18 cellular contexts compared by ENCODE assay signal in genomic region chr3:79139395-79140060, GRCh38.
A peak's percentile ranks its signal among the peaks of the same experiment; 100 is the strongest.
DNase-seq lines count a peak whose midpoint lies in the region; ATAC-seq and TF ChIP-seq lines count a peak whose summit lies in the region.
"Had no signal": no experiment of that assay in that cellular context is flagged by ENCODE, and none has a peak within 500 bp of the region (broad histone marks: within the 10 kb centered on the region; RNA-seq: fewer than 3 reads in every experiment).

No MANE protein-coding gene starts in this region.

- ATAC-seq in SK-N-SH treated with all-trans-retinoic acid at 6 μM for 48 hours: peak; percentile 85

- no peaks in the 10 kb centered on the region for H3K4me1 Mint-ChIP-seq in activated naive CD4-positive, alpha-beta T cell treated with anti-CD3 and anti-CD28 coated beads, Interleukin-2, amount 10 ng/mL, durations not matched to agents 7 days and 5 days
- H3K4me1 Mint-ChIP-seq: B cell had no signal

- no peak overlapping the region for H3K4me3 Mint-ChIP-seq in activated naive CD4-positive, alpha-beta T cell treated with anti-CD3 and anti-CD28 coated beads, Interleukin-2, amount 10 ng/mL, durations not matched to agents 7 days and 5 days
- H3K4me3 Mint-ChIP-seq: B cell; stimulated activated naive CD8-positive, alpha-beta T cell treated with anti-CD3 and anti-CD28 coated beads, Interleukin-15, Interleukin-2, amounts not matched to agents 100 ng/mL and 50 ng/mL, for 24 hours had no signal

- H3K27ac ChIP-seq in substantia nigra (ENCODE audit: low read depth, low read length, poor library complexity, severe bottlenecking): no peak overlapping the region
- no peak overlapping the region for H3K27ac ChIP-seq in dorsolateral prefrontal cortex
- H3K27ac ChIP-seq: neutrophil, SJCRH30 had no signal

- H3K27me3 Mint-ChIP-seq in activated naive CD4-positive, alpha-beta T cell treated with anti-CD3 and anti-CD28 coated beads, Interleukin-2, amount 10 ng/mL, durations not matched to agents 7 days and 5 days: no peaks in the 10 kb centered on the region
- H3K27me3 Mint-ChIP-seq: B cell; stimulated activated naive CD8-positive, alpha-beta T cell treated with anti-CD3 and anti-CD28 coated beads, Interleukin-15, Interleukin-2, amounts not matched to agents 100 ng/mL and 50 ng/mL, for 24 hours had no signal

- no peak overlapping the region for H3K4me3 ChIP-seq in dorsolateral prefrontal cortex
- H3K4me3 ChIP-seq: HAP-1, SJCRH30 had no signal

- CTCF ChIA-PET in activated naive CD4-positive, alpha-beta T cell treated with anti-CD3 and anti-CD28 coated beads, Interleukin-2, amount 10 ng/mL, durations not matched to agents 7 days and 5 days (lab: Charles Lee): no interaction called here

- DNase-seq in COLO668 (lab: John Stamatoyannopoulos, UW; ENCODE audit: unreplicated experiment) (peak; percentile 5), NCI-H1417 (lab: John Stamatoyannopoulos, UW) (peak in 2 of 3 experiments; percentile 25 to 67), left kidney (ENCODE audit: low read depth, low spot score) (peak; percentile 2), substantia nigra (lab: John Stamatoyannopoulos, UW) (no peak), germinal center (ENCODE audit: low spot score) (no peak), dorsolateral prefrontal cortex (no peak)
- DNase-seq in activated naive CD4-positive, alpha-beta T cell treated with anti-CD3 and anti-CD28 coated beads, Interleukin-2, amount 10 ng/mL, durations not matched to agents 7 days and 5 days: no peak
- DNase-seq: activated CD4-positive, alpha-beta T cell treated with anti-CD3 and anti-CD28 coated beads, Interleukin-2, amount 50 U/mL, for 4 hours; amniotic stem cell; DND-41; mammary epithelial cell; NCI-H146 had no signal

- H3K9me3 Mint-ChIP-seq in activated naive CD4-positive, alpha-beta T cell treated with anti-CD3 and anti-CD28 coated beads, Interleukin-2, amount 10 ng/mL, durations not matched to agents 7 days and 5 days: peaks cover 4% of the 10 kb centered on the region
- H3K9me3 Mint-ChIP-seq: stimulated activated naive CD8-positive, alpha-beta T cell treated with anti-CD3 and anti-CD28 coated beads, Interleukin-15, Interleukin-2, amounts not matched to agents 100 ng/mL and 50 ng/mL, for 24 hours had no signal

- H3K27me3 ChIP-seq in dorsolateral prefrontal cortex: peaks cover 0 to 4% (median 0%) of the 10 kb centered on the region in 45 donors
- H3K27me3 ChIP-seq: neutrophil, SJCRH30 had no signal

- H3K27ac Mint-ChIP-seq in activated naive CD4-positive, alpha-beta T cell treated with anti-CD3 and anti-CD28 coated beads, Interleukin-2, amount 10 ng/mL, durations not matched to agents 7 days and 5 days: no peak overlapping the region
- H3K27ac Mint-ChIP-seq: B cell; stimulated activated naive CD8-positive, alpha-beta T cell treated with anti-CD3 and anti-CD28 coated beads, Interleukin-15, Interleukin-2, amounts not matched to agents 100 ng/mL and 50 ng/mL, for 24 hours had no signal

- H3K36me3 Mint-ChIP-seq in activated naive CD4-positive, alpha-beta T cell treated with anti-CD3 and anti-CD28 coated beads, Interleukin-2, amount 10 ng/mL, durations not matched to agents 7 days and 5 days: no peaks in the 10 kb centered on the region

- intact Hi-C loops in dorsolateral prefrontal cortex (cut with DNase I): no loop called here

- TF ChIP-seq CTCF in dorsolateral prefrontal cortex (IDR thresholded peaks at IDR 0.05 in 54 of 56, conservative IDR thresholded peaks at IDR 0.05 in 2 of 56; ENCODE audit: low read depth in 1 of 56, partially characterized antibody in 56 of 56): no peak

TF ChIP-seq in SK-N-SH treated with all-trans-retinoic acid at 6 μM for 48 hours, 23 proteins besides CTCF, POLR2A, EP300 and RAD21:
- TF ChIP-seq TCF4 (CRISPR knock-in tag; IDR thresholded peaks at IDR 0.05; ENCODE audit: borderline replicate concordance): no peak
- peak; percentile 58; the same call in 1 of the 2 replicates for TF ChIP-seq TOX (CRISPR knock-in tag; IDR thresholded peaks at IDR 0.05; ENCODE audit: borderline replicate concordance)
- TF ChIP-seq ZFP3 (CRISPR knock-in tag; IDR thresholded peaks at IDR 0.05): no peak
- no peak for TF ChIP-seq SNAI2 (CRISPR knock-in tag; IDR thresholded peaks at IDR 0.05)
- 0 out of 2 replicates have a peak, but pooled peaks have one; percentile 35 for TF ChIP-seq RARB (CRISPR knock-in tag; IDR thresholded peaks at IDR 0.05)
- TF ChIP-seq, protein P1, sequence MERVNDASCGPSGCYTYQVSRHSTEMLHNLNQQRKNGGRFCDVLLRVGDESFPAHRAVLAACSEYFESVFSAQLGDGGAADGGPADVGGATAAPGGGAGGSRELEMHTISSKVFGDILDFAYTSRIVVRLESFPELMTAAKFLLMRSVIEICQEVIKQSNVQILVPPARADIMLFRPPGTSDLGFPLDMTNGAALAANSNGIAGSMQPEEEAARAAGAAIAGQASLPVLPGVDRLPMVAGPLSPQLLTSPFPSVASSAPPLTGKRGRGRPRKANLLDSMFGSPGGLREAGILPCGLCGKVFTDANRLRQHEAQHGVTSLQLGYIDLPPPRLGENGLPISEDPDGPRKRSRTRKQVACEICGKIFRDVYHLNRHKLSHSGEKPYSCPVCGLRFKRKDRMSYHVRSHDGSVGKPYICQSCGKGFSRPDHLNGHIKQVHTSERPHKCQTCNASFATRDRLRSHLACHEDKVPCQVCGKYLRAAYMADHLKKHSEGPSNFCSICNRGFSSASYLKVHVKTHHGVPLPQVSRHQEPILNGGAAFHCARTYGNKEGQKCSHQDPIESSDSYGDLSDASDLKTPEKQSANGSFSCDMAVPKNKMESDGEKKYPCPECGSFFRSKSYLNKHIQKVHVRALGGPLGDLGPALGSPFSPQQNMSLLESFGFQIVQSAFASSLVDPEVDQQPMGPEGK (CRISPR knock-in tag; IDR thresholded peaks at IDR 0.05; ENCODE audit: borderline replicate concordance): peak; percentile 18; the same call in 1 of the 2 replicates
- TF ChIP-seq, protein P2, sequence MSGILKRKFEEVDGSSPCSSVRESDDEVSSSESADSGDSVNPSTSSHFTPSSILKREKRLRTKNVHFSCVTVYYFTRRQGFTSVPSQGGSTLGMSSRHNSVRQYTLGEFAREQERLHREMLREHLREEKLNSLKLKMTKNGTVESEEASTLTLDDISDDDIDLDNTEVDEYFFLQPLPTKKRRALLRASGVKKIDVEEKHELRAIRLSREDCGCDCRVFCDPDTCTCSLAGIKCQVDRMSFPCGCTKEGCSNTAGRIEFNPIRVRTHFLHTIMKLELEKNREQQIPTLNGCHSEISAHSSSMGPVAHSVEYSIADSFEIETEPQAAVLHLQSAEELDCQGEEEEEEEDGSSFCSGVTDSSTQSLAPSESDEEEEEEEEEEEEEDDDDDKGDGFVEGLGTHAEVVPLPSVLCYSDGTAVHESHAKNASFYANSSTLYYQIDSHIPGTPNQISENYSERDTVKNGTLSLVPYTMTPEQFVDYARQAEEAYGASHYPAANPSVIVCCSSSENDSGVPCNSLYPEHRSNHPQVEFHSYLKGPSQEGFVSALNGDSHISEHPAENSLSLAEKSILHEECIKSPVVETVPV (CRISPR knock-in tag; IDR thresholded peaks at IDR 0.05): no peak
- TF ChIP-seq ISL1 (CRISPR knock-in tag; IDR thresholded peaks at IDR 0.05): peak; percentile 78
- TF ChIP-seq ARNTL (CRISPR knock-in tag; IDR thresholded peaks at IDR 0.05; ENCODE audit: borderline replicate concordance, low read depth): no peak
- TF ChIP-seq, protein P3, sequence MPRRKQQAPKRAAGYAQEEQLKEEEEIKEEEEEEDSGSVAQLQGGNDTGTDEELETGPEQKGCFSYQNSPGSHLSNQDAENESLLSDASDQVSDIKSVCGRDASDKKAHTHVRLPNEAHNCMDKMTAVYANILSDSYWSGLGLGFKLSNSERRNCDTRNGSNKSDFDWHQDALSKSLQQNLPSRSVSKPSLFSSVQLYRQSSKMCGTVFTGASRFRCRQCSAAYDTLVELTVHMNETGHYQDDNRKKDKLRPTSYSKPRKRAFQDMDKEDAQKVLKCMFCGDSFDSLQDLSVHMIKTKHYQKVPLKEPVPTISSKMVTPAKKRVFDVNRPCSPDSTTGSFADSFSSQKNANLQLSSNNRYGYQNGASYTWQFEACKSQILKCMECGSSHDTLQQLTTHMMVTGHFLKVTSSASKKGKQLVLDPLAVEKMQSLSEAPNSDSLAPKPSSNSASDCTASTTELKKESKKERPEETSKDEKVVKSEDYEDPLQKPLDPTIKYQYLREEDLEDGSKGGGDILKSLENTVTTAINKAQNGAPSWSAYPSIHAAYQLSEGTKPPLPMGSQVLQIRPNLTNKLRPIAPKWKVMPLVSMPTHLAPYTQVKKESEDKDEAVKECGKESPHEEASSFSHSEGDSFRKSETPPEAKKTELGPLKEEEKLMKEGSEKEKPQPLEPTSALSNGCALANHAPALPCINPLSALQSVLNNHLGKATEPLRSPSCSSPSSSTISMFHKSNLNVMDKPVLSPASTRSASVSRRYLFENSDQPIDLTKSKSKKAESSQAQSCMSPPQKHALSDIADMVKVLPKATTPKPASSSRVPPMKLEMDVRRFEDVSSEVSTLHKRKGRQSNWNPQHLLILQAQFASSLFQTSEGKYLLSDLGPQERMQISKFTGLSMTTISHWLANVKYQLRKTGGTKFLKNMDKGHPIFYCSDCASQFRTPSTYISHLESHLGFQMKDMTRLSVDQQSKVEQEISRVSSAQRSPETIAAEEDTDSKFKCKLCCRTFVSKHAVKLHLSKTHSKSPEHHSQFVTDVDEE (CRISPR knock-in tag; IDR thresholded peaks at IDR 0.05): no peak
- TF ChIP-seq ZFP30 (CRISPR knock-in tag; IDR thresholded peaks at IDR 0.05): no peak
- no peak for TF ChIP-seq ESRRG (CRISPR knock-in tag; IDR thresholded peaks at IDR 0.05)

Comparison
In these comparisons a context has a peak if more than half of its experiments do, and no peak if none do; other contexts are left out.
1. DNase-seq: peak in COLO668 (single experiment), NCI-H1417 (2 of 3) and left kidney (single experiment); none in substantia nigra (0 of 49), activated naive CD4-positive, alpha-beta T cell treated with anti-CD3 and anti-CD28 coated beads, Interleukin-2, amount 10 ng/mL, durations not matched to agents 7 days and 5 days (single experiment), germinal center (single experiment) and dorsolateral prefrontal cortex (0 of 10).